In the genomic region with DNA sequence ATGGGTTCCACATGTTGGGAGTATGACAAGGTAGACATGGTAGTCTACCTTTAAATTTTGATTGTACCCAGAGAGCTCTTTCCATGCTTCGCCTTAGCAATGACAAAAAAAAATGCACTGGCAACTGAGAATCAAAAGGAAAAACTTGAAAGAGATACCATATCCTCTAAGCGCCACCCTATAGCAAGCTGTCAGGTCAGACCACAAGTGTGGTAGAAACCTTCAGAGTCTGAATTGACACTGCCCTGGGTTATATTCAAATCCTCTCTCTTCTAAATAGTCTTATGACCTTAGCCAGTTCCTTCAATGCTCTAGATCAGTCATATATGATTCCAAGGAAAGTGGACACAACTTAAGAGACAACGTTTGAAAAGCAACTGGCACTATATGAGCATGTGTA, we compare ENCODE assay signal across 30 cellular contexts. TPM values are rescaled to one million over a fixed set of nuclear protein-coding genes. Genes with fewer than 3 reads are reported as not detected.
DNase-seq lines count a peak whose midpoint lies in the region; ATAC-seq, FAIRE-seq and TF ChIP-seq lines count a peak whose summit lies in the region.
"Had no signal": no experiment of that assay in that cellular context is flagged by ENCODE, and none has a peak within 500 bp of the region (broad histone marks: within the 10 kb centered on the region; RNA-seq: fewer than 3 reads in every experiment).

No MANE protein-coding gene starts in this region.

- peak; percentile 69 to 77 for ATAC-seq in activated naive CD4-positive, alpha-beta T cell treated with anti-CD3 and anti-CD28 coated beads, Interleukin-2, amount 50 U/mL, for 72 hours
- ATAC-seq in HG02938 (IDR thresholded peaks at IDR 0.05; ENCODE audit: unreplicated experiment): peak; percentile 65
- ATAC-seq in activated naive CD8-positive, alpha-beta T cell treated with anti-CD3 and anti-CD28 coated beads, Interleukin-2, amount 10 ng/mL, durations not matched to agents 7 days and 5 days (ENCODE audit: low read depth): peak; percentile 91
- peak; percentile 23 for ATAC-seq in stimulated activated naive CD8-positive, alpha-beta T cell treated with anti-CD3 and anti-CD28 coated beads, Interleukin-15, Interleukin-2, amounts not matched to agents 100 U/mL and 50 U/mL, for 24 hours
- no peak for ATAC-seq in HepG2
- ATAC-seq: activated CD4-positive, CD25-positive, alpha-beta regulatory T cell treated with anti-CD3 and anti-CD28 coated beads, Interleukin-2, amount 50 U/mL, for 24 hours; body of pancreas; GM23338 had no signal

- no peak overlapping the region for H3K4me3 ChIP-seq in HepG2 (replicated peaks in 1 of 3; ENCODE audit: insufficient read depth in 1 of 3, low read depth in 2 of 3, low read length in 3 of 3)
- no peak overlapping the region for H3K4me3 ChIP-seq in smooth muscle cell
- H3K4me3 ChIP-seq: BLaER1, body of pancreas, GM23338, SK-N-MC had no signal

- H3K9me3 ChIP-seq in HepG2 (ENCODE audit: low read length): no peaks in the 10 kb centered on the region
- no peaks in the 10 kb centered on the region for H3K9me3 ChIP-seq in smooth muscle cell (replicated peaks; ENCODE audit: low read depth)
- H3K9me3 ChIP-seq: BLaER1, Caco-2 had no signal

- peaks cover 54% of the 10 kb centered on the region for H3K4me1 Mint-ChIP-seq in activated naive CD8-positive, alpha-beta T cell treated with anti-CD3 and anti-CD28 coated beads, Interleukin-2, amount 10 ng/mL, durations not matched to agents 7 days and 5 days
- H3K4me1 Mint-ChIP-seq: GM23338, nephron progenitor cell had no signal

- no peaks in the 10 kb centered on the region for H3K79me2 ChIP-seq in HepG2 (ENCODE audit: insufficient read depth, low read length)
- H3K79me2 ChIP-seq in smooth muscle cell (ENCODE audit: low read depth): no peaks in the 10 kb centered on the region

- no peaks in the 10 kb centered on the region for H3K36me3 ChIP-seq in HepG2 (replicated peaks in 1 of 2; ENCODE audit: control insufficient read depth in 1 of 2, insufficient read depth in 2 of 2, low read length in 2 of 2)
- no peaks in the 10 kb centered on the region for H3K36me3 ChIP-seq in smooth muscle cell (ENCODE audit: low read depth)
- H3K36me3 ChIP-seq: BLaER1 had no signal

- no peaks in the 10 kb centered on the region for H3F3A ChIP-seq in smooth muscle cell (ENCODE audit: low read depth)

- in situ Hi-C loops in HepG2 (cut with HindIII; ENCODE audit: extremely low pct_ligation_motif_present, low pct_unique_long_range_greater_than_20kb): no loop called here

- peaks cover 15 to 25% of the 10 kb centered on the region in 2 donors for H3K36me3 Mint-ChIP-seq in activated naive CD4-positive, alpha-beta T cell treated with anti-CD3 and anti-CD28 coated beads, Interleukin-2, amount 50 U/mL, for 72 hours
- peaks cover 26% of the 10 kb centered on the region for H3K36me3 Mint-ChIP-seq in activated naive CD8-positive, alpha-beta T cell treated with anti-CD3 and anti-CD28 coated beads, Interleukin-2, amount 10 ng/mL, durations not matched to agents 7 days and 5 days

- intact Hi-C loops in HepG2 (cut with micrococcal nuclease; ENCODE audit: unreplicated experiment): no loop called here

- H3K9me3 Mint-ChIP-seq in activated naive CD4-positive, alpha-beta T cell treated with anti-CD3 and anti-CD28 coated beads, Interleukin-2, amount 50 U/mL, for 72 hours: peaks cover 9 to 14% of the 10 kb centered on the region in 2 donors
- H3K9me3 Mint-ChIP-seq in activated naive CD8-positive, alpha-beta T cell treated with anti-CD3 and anti-CD28 coated beads, Interleukin-2, amount 10 ng/mL, durations not matched to agents 7 days and 5 days: peaks cover 8% of the 10 kb centered on the region
- H3K9me3 Mint-ChIP-seq: GM23338 had no signal

- no peak overlapping the region for H2AFZ ChIP-seq in HepG2 (ENCODE audit: low read length)
- H2AFZ ChIP-seq in smooth muscle cell (ENCODE audit: low read depth): no peak overlapping the region
- H2AFZ ChIP-seq: GM23338 had no signal

- no peak for DNase-seq in activated naive CD4-positive, alpha-beta T cell treated with anti-CD3 and anti-CD28 coated beads, Interleukin-2, amount 50 U/mL, for 72 hours (ENCODE audit: low spot score in 2 of 2)
- DNase-seq in activated naive CD4-positive, alpha-beta T cell (lab: John Stamatoyannopoulos, UW): no peak
- no peak for DNase-seq in activated naive CD8-positive, alpha-beta T cell treated with anti-CD3 and anti-CD28 coated beads, Interleukin-2, amount 10 ng/mL, durations not matched to agents 7 days and 5 days
- no peak for DNase-seq in stimulated activated naive CD8-positive, alpha-beta T cell treated with anti-CD3 and anti-CD28 coated beads, Interleukin-15, Interleukin-2, amounts not matched to agents 100 U/mL and 50 U/mL, for 24 hours
- DNase-seq in HepG2 (ENCODE audit: low spot score) (no peak), kidney tubule cell (ENCODE audit: low spot score) (no peak), smooth muscle cell (lab: John Stamatoyannopoulos, UW; ENCODE audit: unreplicated experiment) (no peak)
- DNase-seq: ACHN; body of pancreas; Caco-2; effector CD4-positive, alpha-beta T cell; GDM1; islet precursor cell; midbrain; NCI-H1092; NCI-H1694 treated with DMSO at 0.1 percent for 48 hours; NCI-H510A; nephron progenitor cell had no signal

- TF ChIP-seq RAD21 in HepG2 (CRISPR knock-in tag; IDR thresholded peaks at IDR 0.05): no peak

- H4K20me1 ChIP-seq in HepG2 (ENCODE audit: insufficient read depth, low read length): no peaks in the 10 kb centered on the region
- no peaks in the 10 kb centered on the region for H4K20me1 ChIP-seq in smooth muscle cell (ENCODE audit: low read depth)
- H4K20me1 ChIP-seq: BLaER1 had no signal

- H3K9ac ChIP-seq in HepG2 (ENCODE audit: insufficient read depth, low read depth, low read length) (no peak overlapping the region), smooth muscle cell (ENCODE audit: low read depth) (no peak overlapping the region)
- H3K9ac ChIP-seq: BLaER1 had no signal

- POLR2A ChIA-PET in activated naive CD8-positive, alpha-beta T cell treated with anti-CD3 and anti-CD28 coated beads, Interleukin-2, amount 10 ng/mL, durations not matched to agents 7 days and 5 days (lab: Charles Lee): interaction anchor here (0.7 kb wide), 1 partner anchor 59 kb away, joined by 3 read pairs; no protein-coding TSS in a partner anchor
- POLR2A ChIA-PET in HepG2 (lab: Yijun Ruan, JAX): no interaction called here

- H3K27me3 ChIP-seq in HepG2 (ENCODE audit: control insufficient read depth in 1 of 2, insufficient read depth in 2 of 2, low read length in 2 of 2) (no peaks in the 10 kb centered on the region; a peak in 1 of 5 replicates), smooth muscle cell (ENCODE audit: low read depth) (no peaks in the 10 kb centered on the region)
- H3K27me3 ChIP-seq: BLaER1, body of pancreas had no signal

- peak overlapping the region in 1 of 2 donors; percentile 33 for H3K27ac Mint-ChIP-seq in activated naive CD4-positive, alpha-beta T cell treated with anti-CD3 and anti-CD28 coated beads, Interleukin-2, amount 50 U/mL, for 72 hours
- peak overlapping the region; percentile 57 for H3K27ac Mint-ChIP-seq in activated naive CD8-positive, alpha-beta T cell treated with anti-CD3 and anti-CD28 coated beads, Interleukin-2, amount 10 ng/mL, durations not matched to agents 7 days and 5 days
- H3K27ac Mint-ChIP-seq: GM23338; nephron progenitor cell; T-helper 1 cell treated with Interleukin-12 subunit alpha and Interleukin-12 subunit beta and Interleukin-4 antibody, amounts not matched to agents 30 μg/mL and 1 μg/mL, for 36 hours had no signal

- no peak for FAIRE-seq in HepG2 (lab: Jason Lieb, UNC)

- H3K27me3 Mint-ChIP-seq in activated naive CD8-positive, alpha-beta T cell treated with anti-CD3 and anti-CD28 coated beads, Interleukin-2, amount 10 ng/mL, durations not matched to agents 7 days and 5 days: no peaks in the 10 kb centered on the region

- H3K4me3 Mint-ChIP-seq in activated naive CD8-positive, alpha-beta T cell treated with anti-CD3 and anti-CD28 coated beads, Interleukin-2, amount 10 ng/mL, durations not matched to agents 7 days and 5 days: peak overlapping the region; percentile 40
- H3K4me3 Mint-ChIP-seq: GM23338; nephron progenitor cell; T-helper 1 cell treated with Interleukin-12 subunit alpha and Interleukin-12 subunit beta and Interleukin-4 antibody, amounts not matched to agents 30 μg/mL and 1 μg/mL, for 36 hours had no signal

- TF ChIP-seq POLR2A in HepG2 (IDR thresholded peaks at IDR 0.05; ENCODE audit: insufficient read depth in 1 of 2, low read depth in 2 of 2, low read length in 2 of 2): no peak

- H3K27ac ChIP-seq in HepG2 (ENCODE audit: extremely low read length, insufficient read depth, low read length) (no peak overlapping the region), smooth muscle cell (ENCODE audit: low read depth) (no peak overlapping the region)
- H3K27ac ChIP-seq: BLaER1, body of pancreas, SK-N-MC had no signal

- TF ChIP-seq CTCF in HepG2 (CRISPR knock-in tag; IDR thresholded peaks at IDR 0.05) (no peak), smooth muscle cell (IDR thresholded peaks at IDR 0.05; ENCODE audit: borderline replicate concordance, insufficient read depth, poor library complexity, severe bottlenecking) (no peak)

- WGBS in HepG2 (ENCODE audit: low lambda C conversion rate): 42% methylated on average over 3 of the region's 3 CpGs
- WGBS in smooth muscle cell (ENCODE audit: low lambda C conversion rate): 88% methylated on average over 3 of the region's 3 CpGs

- CTCF ChIA-PET in HepG2 (lab: Yijun Ruan, JAX; ENCODE audit: low intra/inter-chr PET ratio, low total read pairs): no interaction called here

- H3K4me2 ChIP-seq in HepG2 (ENCODE audit: low read depth, low read length) (no peak overlapping the region), smooth muscle cell (no peak overlapping the region)
- H3K4me2 ChIP-seq: BLaER1, GM23338 had no signal

- TF ChIP-seq EP300 in HepG2 (IDR thresholded peaks at IDR 0.05; ENCODE audit: low read depth in 2 of 2, low read length in 2 of 2) (no peak), HepG2 (CRISPR knock-in tag; IDR thresholded peaks at IDR 0.05; ENCODE audit: borderline replicate concordance) (no peak)

- no peaks in the 10 kb centered on the region for H3K4me1 ChIP-seq in HepG2 (ENCODE audit: insufficient read depth, low read length)
- H3K4me1 ChIP-seq in smooth muscle cell (ENCODE audit: low read depth): no peaks in the 10 kb centered on the region
- H3K4me1 ChIP-seq: body of pancreas, Caco-2 had no signal

- BruUV-seq in HepG2 (replicated peaks; lab: Mats Ljungman, UMichigan): no TSS peak

RNA-seq across cellular contexts. Expression of gene SMLR1, which starts 45.6 kb away (rescaled TPM):
- total RNA-seq in activated naive CD4-positive, alpha-beta T cell treated with anti-CD3 and anti-CD28 coated beads, Interleukin-2, amount 50 U/mL, for 72 hours: not detected
- not detected for total RNA-seq in activated naive CD8-positive, alpha-beta T cell treated with anti-CD3 and anti-CD28 coated beads, Interleukin-2, amount 10 ng/mL, durations not matched to agents 7 days and 5 days
- total RNA-seq in HepG2 (2016; rRNA removed; fragmentation: Illumina TruSeq; extraction: Trizol) (97.8 and 104 TPM in 2 replicates), smooth muscle cell (not detected in 2 replicates)
- total RNA-seq in HepG2 (2016; cell fraction: cytosol; rRNA removed; fragmentation: Illumina TruSeq; extraction: Trizol; ENCODE audit: low read depth): 41.9 and 46.7 TPM in 2 replicates
- 92.4 and 106 TPM in 2 replicates for total RNA-seq in HepG2 (2016; cell fraction: insoluble cytoplasmic fraction; rRNA removed; fragmentation: Illumina TruSeq; extraction: Trizol)
- 60.2 and 61.3 TPM in 2 replicates for total RNA-seq in HepG2 (2016; cell fraction: membrane; rRNA removed; fragmentation: Illumina TruSeq; extraction: Trizol)
- 91.8 and 97.0 TPM in 2 replicates for total RNA-seq in HepG2 (2016; cell fraction: nucleus; rRNA removed; fragmentation: Illumina TruSeq; extraction: Trizol)
- polyA plus RNA-seq in HepG2 (2011; rRNA removed) (37.9 and 41.8 TPM in 2 replicates), smooth muscle cell (0.09 TPM in 1 of 2 replicates, not detected in the other)
- 28.9 and 39.2 TPM in 2 replicates for polyA plus RNA-seq in HepG2 (2011; cell fraction: cytosol; rRNA removed)
- polyA plus RNA-seq in HepG2 (2011; cell fraction: nucleus; rRNA removed): 42.3 and 58.0 TPM in 2 replicates
- polyA plus RNA-seq in HepG2 (2012): 67.5 and 98.6 TPM in 2 replicates
- 32.8 and 42.1 TPM in 2 replicates for polyA plus RNA-seq in HepG2 (2016; cell fraction: cytosol; fragmentation: Illumina TruSeq; extraction: Trizol; ENCODE audit: low read depth)
- 87.1 and 90.1 TPM in 2 replicates for polyA plus RNA-seq in HepG2 (2016; cell fraction: insoluble cytoplasmic fraction; fragmentation: Illumina TruSeq; extraction: Trizol; ENCODE audit: low read depth)
- 46.2 and 48.8 TPM in 2 replicates for polyA plus RNA-seq in HepG2 (2016; cell fraction: membrane; fragmentation: Illumina TruSeq; extraction: Trizol; ENCODE audit: low read depth)
- polyA plus RNA-seq in HepG2 (2016; cell fraction: nucleus; fragmentation: Illumina TruSeq; extraction: Trizol; ENCODE audit: insufficient read depth, low read depth): 109 and 122 TPM in 2 replicates
- 57.4 TPM in 1 of 2 replicates, not detected in the other for polyA minus RNA-seq in HepG2 (2011; rRNA and poly(A)+ RNA removed; ENCODE audit: low replicate concordance)
- polyA minus RNA-seq in HepG2 (2011; cell fraction: cytosol; rRNA and poly(A)+ RNA removed): 15.2 and 17.4 TPM in 2 replicates
- 124 and 145 TPM in 2 replicates for polyA minus RNA-seq in HepG2 (2011; cell fraction: nucleus; rRNA and poly(A)+ RNA removed)
- total RNA-seq: epithelial cell of proximal tubule, GM23338, lower leg skin, OCI-LY7, osteocyte, subcutaneous adipose tissue, urinary bladder had no signal
- polyA plus RNA-seq: GM23338, urinary bladder had no signal

Comparison
In these comparisons a context has a peak if more than half of its experiments do, and no peak if none do; other contexts are left out.
1. RNA of gene SMLR1, which starts 45.6 kb away (total RNA-seq): 41.9 to 106 TPM in HepG2; not detected in activated naive CD4-positive, alpha-beta T cell treated with anti-CD3 and anti-CD28 coated beads, Interleukin-2, amount 50 U/mL, for 72 hours, not detected in activated naive CD8-positive, alpha-beta T cell treated with anti-CD3 and anti-CD28 coated beads, Interleukin-2, amount 10 ng/mL, durations not matched to agents 7 days and 5 days and not detected in smooth muscle cell; every median in the first group is over 10 times any median in the second.